8 cellular contexts compared by ENCODE assay signal in genomic region chr4:165493359-165493758, GRCh38.
DNase-seq lines count a peak whose midpoint lies in the region; ATAC-seq and TF ChIP-seq lines count a peak whose summit lies in the region.

No MANE protein-coding gene starts in this region.

- no peak overlapping the region for H3K4me2 ChIP-seq in Karpas-422 (ENCODE audit: low read depth, low read length, poor library complexity, severe bottlenecking)

- H4K20me1 ChIP-seq in Karpas-422 (ENCODE audit: insufficient read depth, low read depth, low read length): no peaks in the 10 kb centered on the region

- CTCF ChIA-PET in activated B cell treated with CpG ODN at 0.5 μM for 24 hours (lab: Charles Lee): interaction anchor here (1.3 to 2.4 kb wide), 4 partner anchors 10 to 598 kb away, joined by 5 to 17 read pairs (median 6); no protein-coding TSS in a partner anchor

- H3K9me3 Mint-ChIP-seq in activated B cell treated with CpG ODN at 0.5 μM for 24 hours: no peaks in the 10 kb centered on the region

- intact Hi-C loops in activated B cell treated with CpG ODN at 0.5 μM for 24 hours (cut with micrococcal nuclease) (loop anchor here (1.0 to 5.0 kb wide), 2 partner anchors 599 to 759 kb away; no protein-coding TSS in a partner anchor), left lung (cut with DNase I) (no loop called here)

- no peaks in the 10 kb centered on the region for H3K79me2 ChIP-seq in Karpas-422 (ENCODE audit: low read length)

- H3K9ac ChIP-seq in Karpas-422 (ENCODE audit: low read length): no peak overlapping the region

- H3K27ac Mint-ChIP-seq in activated B cell treated with CpG ODN at 0.5 μM for 24 hours: no peak overlapping the region

- H3K36me3 ChIP-seq in Karpas-422 (ENCODE audit: insufficient read depth, low read length): no peaks in the 10 kb centered on the region
- no peaks in the 10 kb centered on the region for H3K36me3 ChIP-seq in left lung

- POLR2A ChIA-PET in activated B cell treated with CpG ODN at 0.5 μM for 24 hours (lab: Charles Lee): no interaction called here

- no peak for TF ChIP-seq CTCF in activated B cell treated with CpG ODN at 0.5 μM for 24 hours (IDR thresholded peaks at IDR 0.05)
- TF ChIP-seq CTCF in left lung (IDR thresholded peaks at IDR 0.05): peak; percentile 47 to 67

- H3K9me3 ChIP-seq in Karpas-422 (ENCODE audit: low read length) (no peaks in the 10 kb centered on the region), left lung (no peaks in the 10 kb centered on the region)

- no peaks in the 10 kb centered on the region for H3K4me1 ChIP-seq in Karpas-422 (ENCODE audit: low read length)
- H3K4me1 ChIP-seq in left lung: peaks cover 0 to 7% of the 10 kb centered on the region in 2 donors

- DNase-seq in ELR (ENCODE audit: low read depth) (peak; percentile 69), Karpas-422 (peak; percentile 88), activated B cell treated with CpG ODN at 0.5 μM for 24 hours (peak; percentile 29), left lung (peak; percentile 62 to 90), amniotic stem cell (lab: John Stamatoyannopoulos, UW) (no peak)
- DNase-seq in central memory CD4-positive, alpha-beta T cell: peak; percentile 39
- peak; percentile 9 to 57 (median 35) for DNase-seq in stimulated activated CD4-positive, alpha-beta T cell treated with anti-CD3 and anti-CD28 coated beads, TNF-alpha, amount 100 ng/mL, for 1 hour (ENCODE audit: low read depth in 3 of 3, low spot score in 1 of 3)

- no peaks in the 10 kb centered on the region for H3K27me3 ChIP-seq in Karpas-422 (ENCODE audit: low read length)
- peaks cover 0 to 15% of the 10 kb centered on the region in 2 donors for H3K27me3 ChIP-seq in left lung

- H3K4me3 ChIP-seq in Karpas-422 (ENCODE audit: low read length) (no peak overlapping the region), left lung (no peak overlapping the region)

- H3K27me3 Mint-ChIP-seq in activated B cell treated with CpG ODN at 0.5 μM for 24 hours: peaks cover 20% of the 10 kb centered on the region

- H3K4me3 Mint-ChIP-seq in activated B cell treated with CpG ODN at 0.5 μM for 24 hours: no peak overlapping the region

- ATAC-seq in GM21825 (IDR thresholded peaks at IDR 0.05; ENCODE audit: unreplicated experiment) (peak; percentile 95), activated B cell treated with CpG ODN at 0.5 μM for 24 hours (ENCODE audit: low read depth) (no peak), left lung (peak; percentile 98)

- H3K9me2 ChIP-seq in Karpas-422 (replicated peaks; ENCODE audit: insufficient read depth, low read length): no peaks in the 10 kb centered on the region

- H2AFZ ChIP-seq in Karpas-422 (ENCODE audit: low read length): no peak overlapping the region

- no peaks in the 10 kb centered on the region for H3K36me3 Mint-ChIP-seq in activated B cell treated with CpG ODN at 0.5 μM for 24 hours (ENCODE audit: low read depth)

- H3K27ac ChIP-seq in Karpas-422 (ENCODE audit: low read length) (no peak overlapping the region), left lung (no peak overlapping the region)

- H3K4me1 Mint-ChIP-seq in activated B cell treated with CpG ODN at 0.5 μM for 24 hours: peaks cover 6% of the 10 kb centered on the region
